18 cellular contexts compared by ENCODE assay signal in genomic region chr11:64368673-64369074, GRCh38.
"Had no signal": no experiment of that assay in that cellular context is flagged by ENCODE, and none has a peak within 500 bp of the region (broad histone marks: within the 10 kb centered on the region; RNA-seq: fewer than 3 reads in every experiment).

No MANE protein-coding gene starts in this region.

- H3K9me3 ChIP-seq: colonic mucosa, esophagus muscularis mucosa, gastroesophageal sphincter, heart left ventricle, left lung, lower lobe of right lung, mucosa of descending colon had no signal

- H3K27ac ChIP-seq: colonic mucosa, esophagus muscularis mucosa, foreskin keratinocyte, gastroesophageal sphincter, heart left ventricle, hepatocyte, left lung, lower lobe of right lung had no signal

- H3K9me3 Mint-ChIP-seq: dendritic cell treated with granulocyte-macrophage colony-stimulating factor and Interleukin-4, amounts not matched to agents 40 ng/mL and 50 ng/mL, for 4 days; immature natural killer cell; mesothelial cell of epicardium had no signal

- H3K4me1 Mint-ChIP-seq: immature natural killer cell, mesothelial cell of epicardium had no signal

- H3K27me3 Mint-ChIP-seq: dendritic cell treated with granulocyte-macrophage colony-stimulating factor and Interleukin-4, amounts not matched to agents 40 ng/mL and 50 ng/mL, for 4 days had no signal

- H3K27me3 ChIP-seq: colonic mucosa, esophagus muscularis mucosa, foreskin keratinocyte, gastroesophageal sphincter, heart left ventricle, hepatocyte, left lung had no signal

- H3K4me3 Mint-ChIP-seq: dendritic cell treated with granulocyte-macrophage colony-stimulating factor and Interleukin-4, amounts not matched to agents 40 ng/mL and 50 ng/mL, for 4 days; immature natural killer cell; mesothelial cell of epicardium had no signal

- H3K4me3 ChIP-seq: colonic mucosa, esophagus muscularis mucosa, gastroesophageal sphincter, heart left ventricle, hepatocyte, left lung, lower lobe of right lung, mucosa of descending colon had no signal

- H3K36me3 ChIP-seq: colonic mucosa had no signal

- DNase-seq: colonic mucosa; cortex of kidney; effector memory CD4-positive, alpha-beta T cell; foreskin keratinocyte; heart left ventricle; hypothalamus; immature natural killer cell; left cardiac atrium; left ventricle myocardium superior; lower lobe of right lung; mesenchymal stem cell; mucosa of descending colon had no signal

- H3K4me1 ChIP-seq: colonic mucosa, esophagus muscularis mucosa, gastroesophageal sphincter, left lung, lower lobe of right lung had no signal

- H3K4me2 ChIP-seq: hepatocyte had no signal

- H2AFZ ChIP-seq: hepatocyte had no signal

- H3K27ac Mint-ChIP-seq: dendritic cell treated with granulocyte-macrophage colony-stimulating factor and Interleukin-4, amounts not matched to agents 40 ng/mL and 50 ng/mL, for 4 days; mesothelial cell of epicardium had no signal

- ATAC-seq: foreskin keratinocyte, gastroesophageal sphincter, heart left ventricle, left cardiac atrium, left lung, left ventricle myocardium superior, mucosa of descending colon had no signal
